16 cellular contexts compared by ENCODE assay signal in genomic region chr1:163230827-163231226, GRCh38.
"Had no signal": no experiment of that assay in that cellular context is flagged by ENCODE, and none has a peak within 500 bp of the region (broad histone marks: within the 10 kb centered on the region; RNA-seq: fewer than 3 reads in every experiment).

No MANE protein-coding gene starts in this region.

- DNase-seq: activated CD4-positive, alpha-beta T cell treated with anti-CD3 and anti-CD28 coated beads for 36 hours; activated CD8-positive, alpha-beta memory T cell treated with anti-CD3 and anti-CD28 coated beads, Interleukin-2, amount 50 U/mL, for 4 hours; activated CD8-positive, alpha-beta T cell treated with anti-CD3 and anti-CD28 coated beads for 36 hours; activated naive CD4-positive, alpha-beta T cell; central memory CD4-positive, alpha-beta T cell; effector memory CD4-positive, alpha-beta T cell; heart right ventricle; islet precursor cell; left lung; pancreas; SJCRH30; T-helper 9 cell; trophoblast cell had no signal

- H3K27me3 ChIP-seq: heart right ventricle, left lung, pancreas, SJCRH30 had no signal

- H3K36me3 ChIP-seq: heart right ventricle, left lung, pancreas, SJCRH30 had no signal

- ATAC-seq: activated CD4-positive, alpha-beta T cell treated with anti-CD3 and anti-CD28 coated beads for 36 hours; activated CD8-positive, alpha-beta T cell treated with anti-CD3 and anti-CD28 coated beads for 36 hours; pancreas; stimulated activated memory B cell treated with anti-CD40 and anti-IgM and Interleukin-4, amounts not matched to agents 10 μg/mL and 1 μg/mL and 100 μg/mL, for 72 hours had no signal

- H3K27ac ChIP-seq: left lung, pancreas, SJCRH30, skin epidermis, VCaP had no signal

- FAIRE-seq: pancreas had no signal

- H3K4me1 ChIP-seq: left lung, pancreas, SJCRH30 had no signal

- H3K4me3 ChIP-seq: heart right ventricle, left lung, pancreas, SJCRH30, skin epidermis had no signal

- H3K9me3 ChIP-seq: heart right ventricle, pancreas, SJCRH30 had no signal
